1 cellular context compared by ENCODE assay signal in genomic region chr13:22569830-22570229, GRCh38.
TF ChIP-seq lines count a peak whose summit lies in the region.

No MANE protein-coding gene starts in this region.

TF ChIP-seq in Ishikawa, 13 proteins besides CTCF, POLR2A, EP300 and RAD21 (continued from another document):
- no peak for TF ChIP-seq REST (IDR thresholded peaks at IDR 0.05; ENCODE audit: low read depth)
- TF ChIP-seq, protein P1, sequence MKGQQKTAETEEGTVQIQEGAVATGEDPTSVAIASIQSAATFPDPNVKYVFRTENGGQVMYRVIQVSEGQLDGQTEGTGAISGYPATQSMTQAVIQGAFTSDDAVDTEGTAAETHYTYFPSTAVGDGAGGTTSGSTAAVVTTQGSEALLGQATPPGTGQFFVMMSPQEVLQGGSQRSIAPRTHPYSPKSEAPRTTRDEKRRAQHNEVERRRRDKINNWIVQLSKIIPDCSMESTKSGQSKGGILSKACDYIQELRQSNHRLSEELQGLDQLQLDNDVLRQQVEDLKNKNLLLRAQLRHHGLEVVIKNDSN (IDR thresholded peaks at IDR 0.05) = no peak
- TF ChIP-seq ZBTB7A (IDR thresholded peaks at IDR 0.05; ENCODE audit: low read depth) = no peak
- no peak for TF ChIP-seq EGR1 (IDR thresholded peaks at IDR 0.05)
- TF ChIP-seq NFIC (IDR thresholded peaks at IDR 0.05) = no peak
- TF ChIP-seq YY1 (IDR thresholded peaks at IDR 0.05; ENCODE audit: low read depth) = no peak
- TF ChIP-seq TAF1 (IDR thresholded peaks at IDR 0.05; ENCODE audit: low read depth) = no peak
- TF ChIP-seq CREB1 (IDR thresholded peaks at IDR 0.05; ENCODE audit: low read depth) = no peak
- no peak for TF ChIP-seq TEAD4 (IDR thresholded peaks at IDR 0.05)
TF ChIP-seq in Ishikawa: peak in this region for 0.
